ENCODE assay signal across 25 cellular contexts in the genomic region with DNA sequence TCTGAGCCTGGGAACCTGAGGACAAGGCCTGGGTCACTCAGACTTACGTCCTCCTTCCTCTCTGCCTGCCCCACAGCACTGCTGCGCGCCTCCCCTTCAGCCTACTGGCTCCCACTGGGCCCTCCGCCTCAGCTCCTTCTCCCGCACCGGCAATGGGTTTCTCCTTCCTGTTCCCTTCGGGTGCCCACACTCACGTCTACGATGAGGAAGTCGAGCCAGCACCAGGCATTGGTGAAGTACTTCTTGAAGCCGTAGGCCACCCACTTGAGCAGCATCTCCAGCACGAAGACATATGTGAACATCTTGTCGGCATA.
A peak's percentile ranks its signal among the peaks of the same experiment; 100 is the strongest.
DNase-seq lines count a peak whose midpoint lies in the region; ATAC-seq and TF ChIP-seq lines count a peak whose summit lies in the region.
"Had no signal": no experiment of that assay in that cellular context is flagged by ENCODE, and none has a peak within 500 bp of the region (broad histone marks: within the 10 kb centered on the region; RNA-seq: fewer than 3 reads in every experiment).

No MANE protein-coding gene starts in this region.

- no peaks in the 10 kb centered on the region for H3K27me3 Mint-ChIP-seq in activated naive CD8-positive, alpha-beta T cell treated with anti-CD3 and anti-CD28 coated beads, Interleukin-2, amount 10 ng/mL, durations not matched to agents 7 days and 5 days
- H3K27me3 Mint-ChIP-seq in activated naive CD8-positive, alpha-beta T cell treated with anti-CD3 and anti-CD28 coated beads for 36 hours, result no peaks in the 10 kb centered on the region
- peaks cover 6% of the 10 kb centered on the region for H3K27me3 Mint-ChIP-seq in memory B cell

- no peak overlapping the region for H3K27ac ChIP-seq in RWPE2 (ENCODE audit: poor library complexity, severe bottlenecking)
- H3K27ac ChIP-seq in suprapubic skin, result no peak overlapping the region
- H3K27ac ChIP-seq: adrenal gland, dorsolateral prefrontal cortex, esophagus squamous epithelium, foreskin keratinocyte, pancreas had no signal

- no peaks in the 10 kb centered on the region for H3K27me3 ChIP-seq in RWPE2 (ENCODE audit: insufficient read depth, poor library complexity, severe bottlenecking)
- no peaks in the 10 kb centered on the region for H3K27me3 ChIP-seq in suprapubic skin
- H3K27me3 ChIP-seq: adrenal gland, dorsolateral prefrontal cortex, esophagus squamous epithelium, foreskin keratinocyte, pancreas had no signal

- TF ChIP-seq POLR2A in suprapubic skin (IDR thresholded peaks at IDR 0.05), result no peak

- no peak for TF ChIP-seq EP300 in suprapubic skin (IDR thresholded peaks at IDR 0.05)

- H3K4me3 ChIP-seq in RWPE2 (ENCODE audit: severe bottlenecking) (no peak overlapping the region), suprapubic skin (no peak overlapping the region)
- H3K4me3 ChIP-seq: adrenal gland, dorsolateral prefrontal cortex, esophagus squamous epithelium, pancreas had no signal

- 84% methylated on average over 13 of the region's 13 CpGs for WGBS in suprapubic skin

- DNase-seq in activated naive CD8-positive, alpha-beta T cell treated with anti-CD3 and anti-CD28 coated beads, Interleukin-2, amount 10 ng/mL, durations not matched to agents 7 days and 5 days, result peak; percentile 17
- no peak for DNase-seq in activated naive CD8-positive, alpha-beta T cell treated with anti-CD3 and anti-CD28 coated beads for 36 hours
- peak; percentile 39 for DNase-seq in RWPE2 (ENCODE audit: low spot score)
- no peak for DNase-seq in memory B cell (ENCODE audit: low spot score in 2 of 2)
- peak; percentile 43 to 79 for DNase-seq in suprapubic skin (ENCODE audit: low spot score in 2 of 2)
- DNase-seq in stimulated activated CD4-positive, alpha-beta T cell treated with anti-CD3 and anti-CD28 coated beads, Interleukin-12 subunit alpha, Interleukin-12 subunit beta, amount 100 ng/mL, for 4 hours, result no peak
- DNase-seq in T-helper 2 cell, result no peak
- DNase-seq: activated CD4-positive, alpha-beta T cell treated with anti-CD3 and anti-CD28 coated beads for 48 hours; activated T-cell treated with anti-CD3 and anti-CD28 coated beads, Interleukin-2, amount 50 U/mL, for 4 hours; CD8-positive, alpha-beta T cell; esophagus squamous epithelium; foreskin keratinocyte; IMR-90; NCI-H1436; NCI-H2081 treated with DMSO at 0.1 percent for 48 hours; NCI-H345; NCI-H69; PC-3; SHP77; stimulated activated CD4-positive, alpha-beta T cell treated with anti-CD3 and anti-CD28 coated beads, Interleukin-4, amount 100 ng/mL, for 4 hours had no signal

- POLR2A ChIA-PET in activated naive CD8-positive, alpha-beta T cell treated with anti-CD3 and anti-CD28 coated beads, Interleukin-2, amount 10 ng/mL, durations not matched to agents 7 days and 5 days (lab: Charles Lee), result no interaction called here

- H3K4me1 ChIP-seq in RWPE2 (ENCODE audit: insufficient read depth, poor library complexity, severe bottlenecking), result no peaks in the 10 kb centered on the region
- no peaks in the 10 kb centered on the region for H3K4me1 ChIP-seq in suprapubic skin
- H3K4me1 ChIP-seq: adrenal gland, esophagus squamous epithelium, foreskin keratinocyte, pancreas had no signal

- no peak for TF ChIP-seq CTCF in RWPE2 (IDR thresholded peaks at IDR 0.05; ENCODE audit: poor library complexity, severe bottlenecking)
- TF ChIP-seq CTCF in suprapubic skin (IDR thresholded peaks at IDR 0.05), result no peak

- H3K36me3 ChIP-seq in RWPE2 (ENCODE audit: low read depth) (no peaks in the 10 kb centered on the region), suprapubic skin (no peaks in the 10 kb centered on the region)
- H3K36me3 ChIP-seq: adrenal gland, esophagus squamous epithelium, pancreas had no signal

- no peak overlapping the region for H3K4me3 Mint-ChIP-seq in activated naive CD8-positive, alpha-beta T cell treated with anti-CD3 and anti-CD28 coated beads, Interleukin-2, amount 10 ng/mL, durations not matched to agents 7 days and 5 days
- H3K4me3 Mint-ChIP-seq in activated naive CD8-positive, alpha-beta T cell treated with anti-CD3 and anti-CD28 coated beads for 36 hours, result no peak overlapping the region
- H3K4me3 Mint-ChIP-seq in memory B cell, result no peak overlapping the region
- H3K4me3 Mint-ChIP-seq: activated T-cell treated with anti-CD3 and anti-CD28 coated beads, Interleukin-2, amount 50 U/mL, for 4 hours; CD8-positive, alpha-beta T cell; natural killer cell treated with Interleukin-12 subunit alpha and Interleukin-12 subunit beta and Interleukin-15 and Interleukin-18, amount 100 ng/mL, for 72 hours had no signal

- no peak overlapping the region for H3K27ac Mint-ChIP-seq in activated naive CD8-positive, alpha-beta T cell treated with anti-CD3 and anti-CD28 coated beads, Interleukin-2, amount 10 ng/mL, durations not matched to agents 7 days and 5 days
- no peak overlapping the region for H3K27ac Mint-ChIP-seq in activated naive CD8-positive, alpha-beta T cell treated with anti-CD3 and anti-CD28 coated beads for 36 hours
- peak overlapping the region; percentile 8 for H3K27ac Mint-ChIP-seq in memory B cell
- H3K27ac Mint-ChIP-seq: CD8-positive, alpha-beta T cell; natural killer cell treated with Interleukin-12 subunit alpha and Interleukin-12 subunit beta and Interleukin-15 and Interleukin-18, amount 100 ng/mL, for 72 hours had no signal

- H3K9me3 ChIP-seq in RWPE2 (ENCODE audit: severe bottlenecking) (no peaks in the 10 kb centered on the region), suprapubic skin (no peaks in the 10 kb centered on the region)
- H3K9me3 ChIP-seq: esophagus squamous epithelium had no signal

- H3K36me3 Mint-ChIP-seq in activated naive CD8-positive, alpha-beta T cell treated with anti-CD3 and anti-CD28 coated beads, Interleukin-2, amount 10 ng/mL, durations not matched to agents 7 days and 5 days, result no peaks in the 10 kb centered on the region
- no peaks in the 10 kb centered on the region for H3K36me3 Mint-ChIP-seq in activated naive CD8-positive, alpha-beta T cell treated with anti-CD3 and anti-CD28 coated beads for 36 hours
- no peaks in the 10 kb centered on the region for H3K36me3 Mint-ChIP-seq in memory B cell
- H3K36me3 Mint-ChIP-seq: CD8-positive, alpha-beta T cell; natural killer cell treated with Interleukin-12 subunit alpha and Interleukin-12 subunit beta and Interleukin-15 and Interleukin-18, amount 100 ng/mL, for 72 hours had no signal

- H3K4me1 Mint-ChIP-seq in activated naive CD8-positive, alpha-beta T cell treated with anti-CD3 and anti-CD28 coated beads, Interleukin-2, amount 10 ng/mL, durations not matched to agents 7 days and 5 days, result no peaks in the 10 kb centered on the region
- H3K4me1 Mint-ChIP-seq in activated naive CD8-positive, alpha-beta T cell treated with anti-CD3 and anti-CD28 coated beads for 36 hours, result no peaks in the 10 kb centered on the region
- no peaks in the 10 kb centered on the region for H3K4me1 Mint-ChIP-seq in memory B cell

- H3K9me3 Mint-ChIP-seq in activated naive CD8-positive, alpha-beta T cell treated with anti-CD3 and anti-CD28 coated beads, Interleukin-2, amount 10 ng/mL, durations not matched to agents 7 days and 5 days, result no peaks in the 10 kb centered on the region
- no peaks in the 10 kb centered on the region for H3K9me3 Mint-ChIP-seq in activated naive CD8-positive, alpha-beta T cell treated with anti-CD3 and anti-CD28 coated beads for 36 hours
- H3K9me3 Mint-ChIP-seq in memory B cell, result peaks cover 2% of the 10 kb centered on the region
- H3K9me3 Mint-ChIP-seq: activated T-cell treated with anti-CD3 and anti-CD28 coated beads, Interleukin-2, amount 50 U/mL, for 4 hours; natural killer cell treated with Interleukin-12 subunit alpha and Interleukin-12 subunit beta and Interleukin-15 and Interleukin-18, amount 100 ng/mL, for 72 hours had no signal

- no peak for ATAC-seq in activated naive CD8-positive, alpha-beta T cell treated with anti-CD3 and anti-CD28 coated beads, Interleukin-2, amount 10 ng/mL, durations not matched to agents 7 days and 5 days (ENCODE audit: low read depth)
- ATAC-seq in RWPE2 (ENCODE audit: low read depth), result no peak
- ATAC-seq in memory B cell (ENCODE audit: low read depth), result no peak
- no peak for ATAC-seq in HG03175 (IDR thresholded peaks at IDR 0.05; ENCODE audit: unreplicated experiment)
- ATAC-seq: CD8-positive, alpha-beta T cell; foreskin keratinocyte; pancreas; PC-3 had no signal

Comparison
In these comparisons a context has a peak if more than half of its experiments do, and no peak if none do; other contexts are left out.
1. DNase-seq: peak in activated naive CD8-positive, alpha-beta T cell treated with anti-CD3 and anti-CD28 coated beads, Interleukin-2, amount 10 ng/mL, durations not matched to agents 7 days and 5 days (single experiment), RWPE2 (single experiment) and suprapubic skin (2 of 2); none in activated naive CD8-positive, alpha-beta T cell treated with anti-CD3 and anti-CD28 coated beads for 36 hours (single experiment), memory B cell (0 of 2), stimulated activated CD4-positive, alpha-beta T cell treated with anti-CD3 and anti-CD28 coated beads, Interleukin-12 subunit alpha, Interleukin-12 subunit beta, amount 100 ng/mL, for 4 hours (single experiment) and T-helper 2 cell (0 of 5).